ENCODE assay signal across 9 cellular contexts in genomic region chr20:46894971-46895905, GRCh38. TPM values are rescaled to one million over a fixed set of nuclear protein-coding genes. Genes with fewer than 3 reads are reported as not detected.
DNase-seq lines count a peak whose midpoint lies in the region; ATAC-seq and TF ChIP-seq lines count a peak whose summit lies in the region.
"Had no signal": no experiment of that assay in that cellular context is flagged by ENCODE, and none has a peak within 500 bp of the region (broad histone marks: within the 10 kb centered on the region; RNA-seq: fewer than 3 reads in every experiment).

No MANE protein-coding gene starts in this region.

- H3F3A ChIP-seq in SK-N-SH (replicated peaks; ENCODE audit: insufficient read depth) = no peaks in the 10 kb centered on the region

- WGBS in SK-N-SH (ENCODE audit: low lambda C conversion rate) = 27% methylated on average over 41 of the region's 65 CpGs
- WGBS in aorta, 2 donors = 1% methylated on average over 52 to 65 of the region's 65 CpGs

- H3K27me3 ChIP-seq in SK-N-SH (ENCODE audit: insufficient read depth) = peaks cover 35% of the 10 kb centered on the region; the same call in 1 of the 2 replicates
- H3K27me3 ChIP-seq in aorta (ENCODE audit: control insufficient read depth in 1 of 2, insufficient read depth in 2 of 2, low read length in 1 of 2) = peaks cover 0 to 2% of the 10 kb centered on the region in 2 donors

- H4K20me1 ChIP-seq in SK-N-SH (ENCODE audit: insufficient read depth) = no peaks in the 10 kb centered on the region

- intact Hi-C loops in aorta (cut with DNase I) = loop anchor here in 1 of 2 donors (5.0 kb wide), 1 partner anchor 52 kb away; no protein-coding TSS in a partner anchor

- no peak for ATAC-seq in SK-N-SH treated with all-trans-retinoic acid at 6 μM for 48 hours
- peak; percentile 39 for ATAC-seq in aorta (ENCODE audit: low FRiP score)

- no peaks in the 10 kb centered on the region; a peak in 1 of 4 replicates for H3K4me1 ChIP-seq in SK-N-SH (ENCODE audit: control insufficient read depth in 1 of 2, insufficient read depth in 2 of 2, low read depth in 1 of 2, low read length in 1 of 2)
- no peaks in the 10 kb centered on the region for H3K4me1 ChIP-seq in aorta (ENCODE audit: control insufficient read depth in 1 of 2, insufficient read depth in 2 of 2, low read length in 2 of 2)

- H3K9me2 ChIP-seq in SK-N-SH = no peaks in the 10 kb centered on the region

- no peak overlapping the region for H2AFZ ChIP-seq in SK-N-SH (ENCODE audit: low read depth)

- no peak for DNase-seq in SK-N-SH
- peak; percentile 47 for DNase-seq in medulla oblongata (ENCODE audit: extremely low spot score)
- peak; percentile 48 to 78 for DNase-seq in aorta
- DNase-seq in Kasumi-1 (lab: John Stamatoyannopoulos, UW) = no peak
- no peak for DNase-seq in activated T-cell treated with anti-CD3 and anti-CD28 coated beads, Interleukin-2, amount 50 U/mL, for 1 hour
- no peak for DNase-seq in midbrain (lab: John Stamatoyannopoulos, UW)
- DNase-seq: CD4-positive, alpha-beta T cell had no signal

- H3K4me2 ChIP-seq in SK-N-SH = peak overlapping the region; percentile 37; the same call in 1 of the 2 replicates

- POLR2A ChIA-PET in SK-N-SH (lab: Yijun Ruan, JAX) = no interaction called here

- no peak for TF ChIP-seq CTCF in SK-N-SH (IDR thresholded peaks at IDR 0.05)

- H3K9ac ChIP-seq in SK-N-SH = no peak overlapping the region

- H3K4me3 ChIP-seq in SK-N-SH (ENCODE audit: low read depth in 2 of 2, low read length in 1 of 2) (peak overlapping the region in 1 of 2 experiments; percentile 17; a peak in 2 of 4 replicates), aorta (ENCODE audit: low read length in 2 of 2) (peak overlapping the region; percentile 57 to 58)

- H3K9me3 ChIP-seq in SK-N-SH = no peaks in the 10 kb centered on the region
- no peaks in the 10 kb centered on the region for H3K9me3 ChIP-seq in aorta (ENCODE audit: control insufficient read depth, low read length)

- TF ChIP-seq RAD21 in SK-N-SH (IDR thresholded peaks at IDR 0.05; ENCODE audit: low read length) = no peak

- no peak for TF ChIP-seq EP300 in SK-N-SH (IDR thresholded peaks at IDR 0.05; ENCODE audit: borderline replicate concordance in 1 of 2, low read depth in 1 of 2, low read length in 1 of 2)

- no peaks in the 10 kb centered on the region for H3K79me2 ChIP-seq in SK-N-SH (ENCODE audit: insufficient read depth)

- H3K27ac ChIP-seq in SK-N-SH (ENCODE audit: low read depth in 2 of 2, low read length in 1 of 2) (no peak overlapping the region), cingulate gyrus (ENCODE audit: low read depth, low read length) (peak overlapping the region; percentile 47), aorta (ENCODE audit: low read depth in 1 of 2, low read length in 2 of 2) (no peak overlapping the region)

- no peaks in the 10 kb centered on the region for H3K36me3 ChIP-seq in SK-N-SH (replicated peaks in 1 of 2; ENCODE audit: control insufficient read depth in 1 of 2, insufficient read depth in 2 of 2, low read length in 1 of 2)
- no peaks in the 10 kb centered on the region for H3K36me3 ChIP-seq in aorta (ENCODE audit: control insufficient read depth in 1 of 2, insufficient read depth in 2 of 2, low read length in 1 of 2)

- CTCF ChIA-PET in SK-N-SH (lab: Yijun Ruan, JAX) = interaction anchor here (1.0 kb wide), 1 partner anchor 9 kb away, joined by 3 read pairs; no protein-coding TSS in a partner anchor

TF ChIP-seq in SK-N-SH, 30 proteins besides CTCF, POLR2A, EP300 and RAD21:
- TF ChIP-seq FOXM1 (IDR thresholded peaks at IDR 0.05; ENCODE audit: low read depth) (no peak), SIN3A (IDR thresholded peaks at IDR 0.05; ENCODE audit: borderline replicate concordance, low read depth, low read length) (no peak), ELF1 (IDR thresholded peaks at IDR 0.05) (no peak), NFIC (IDR thresholded peaks at IDR 0.05; ENCODE audit: borderline replicate concordance) (no peak), USF1 (IDR thresholded peaks at IDR 0.05; ENCODE audit: borderline replicate concordance, low read depth) (no peak)
- TF ChIP-seq, protein P1, sequence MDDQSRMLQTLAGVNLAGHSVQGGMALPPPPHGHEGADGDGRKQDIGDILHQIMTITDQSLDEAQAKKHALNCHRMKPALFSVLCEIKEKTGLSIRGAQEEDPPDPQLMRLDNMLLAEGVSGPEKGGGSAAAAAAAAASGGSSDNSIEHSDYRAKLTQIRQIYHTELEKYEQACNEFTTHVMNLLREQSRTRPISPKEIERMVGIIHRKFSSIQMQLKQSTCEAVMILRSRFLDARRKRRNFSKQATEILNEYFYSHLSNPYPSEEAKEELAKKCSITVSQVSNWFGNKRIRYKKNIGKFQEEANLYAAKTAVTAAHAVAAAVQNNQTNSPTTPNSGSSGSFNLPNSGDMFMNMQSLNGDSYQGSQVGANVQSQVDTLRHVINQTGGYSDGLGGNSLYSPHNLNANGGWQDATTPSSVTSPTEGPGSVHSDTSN (IDR thresholded peaks at IDR 0.05) = no peak

TF ChIP-seq in SK-N-SH treated with all-trans-retinoic acid at 6 μM for 48 hours, 23 proteins besides CTCF, POLR2A, EP300 and RAD21 (continues in another document):
- TF ChIP-seq ZFP3 (CRISPR knock-in tag; IDR thresholded peaks at IDR 0.05) = no peak
- no peak for TF ChIP-seq ARNTL (CRISPR knock-in tag; IDR thresholded peaks at IDR 0.05; ENCODE audit: borderline replicate concordance, low read depth)
- TF ChIP-seq CSRNP3 (CRISPR knock-in tag; IDR thresholded peaks at IDR 0.05) = no peak
- TF ChIP-seq BACH2 (CRISPR knock-in tag; IDR thresholded peaks at IDR 0.05; ENCODE audit: borderline replicate concordance) = no peak
- TF ChIP-seq CSDC2 (CRISPR knock-in tag; IDR thresholded peaks at IDR 0.05) = no peak
- TF ChIP-seq ZFP30 (CRISPR knock-in tag; IDR thresholded peaks at IDR 0.05) = no peak
- TF ChIP-seq PPARA (CRISPR knock-in tag; IDR thresholded peaks at IDR 0.05; ENCODE audit: borderline replicate concordance) = no peak
- no peak for TF ChIP-seq SNAI2 (CRISPR knock-in tag; IDR thresholded peaks at IDR 0.05)
- TF ChIP-seq ISL1 (CRISPR knock-in tag; IDR thresholded peaks at IDR 0.05) = no peak
- TF ChIP-seq ZNF8 (CRISPR knock-in tag; IDR thresholded peaks at IDR 0.05) = no peak
- TF ChIP-seq TOX (CRISPR knock-in tag; IDR thresholded peaks at IDR 0.05; ENCODE audit: borderline replicate concordance) = no peak
- no peak for TF ChIP-seq OSR1 (CRISPR knock-in tag; IDR thresholded peaks at IDR 0.05)
- TF ChIP-seq CREB5 (CRISPR knock-in tag; IDR thresholded peaks at IDR 0.05; ENCODE audit: low read depth) = no peak
- no peak for TF ChIP-seq TSHZ2 (CRISPR knock-in tag; IDR thresholded peaks at IDR 0.05)

RNA-seq across cellular contexts. Expression of gene EYA2, which starts 0.6 kb away (rescaled TPM):
- polyA plus RNA-seq in SK-N-SH (2012; rRNA removed) (0.05 TPM in 1 of 2 replicates, not detected in the other), aorta (1 to 10 TPM; 1.2 to 2.8 TPM)
- polyA plus RNA-seq in SK-N-SH (2012; cell fraction: cytosol; rRNA removed) = 0.01 TPM in 1 of 2 replicates, not detected in the other
- 0.14 TPM in 1 of 2 replicates, not detected in the other for polyA plus RNA-seq in SK-N-SH (2012; cell fraction: nucleus; rRNA removed)
- total RNA-seq in aorta = 10 to 100 TPM; 10.7 to 10.9 TPM
- total RNA-seq: CD4-positive, alpha-beta T cell had no signal

Comparison
In these comparisons a context has a peak if more than half of its experiments do, and no peak if none do; other contexts are left out.
1. DNase-seq: peak in medulla oblongata (single experiment) and aorta (2 of 2); none in SK-N-SH (single experiment), Kasumi-1 (0 of 2), activated T-cell treated with anti-CD3 and anti-CD28 coated beads, Interleukin-2, amount 50 U/mL, for 1 hour (single experiment) and midbrain (single experiment).